In the genomic region with DNA sequence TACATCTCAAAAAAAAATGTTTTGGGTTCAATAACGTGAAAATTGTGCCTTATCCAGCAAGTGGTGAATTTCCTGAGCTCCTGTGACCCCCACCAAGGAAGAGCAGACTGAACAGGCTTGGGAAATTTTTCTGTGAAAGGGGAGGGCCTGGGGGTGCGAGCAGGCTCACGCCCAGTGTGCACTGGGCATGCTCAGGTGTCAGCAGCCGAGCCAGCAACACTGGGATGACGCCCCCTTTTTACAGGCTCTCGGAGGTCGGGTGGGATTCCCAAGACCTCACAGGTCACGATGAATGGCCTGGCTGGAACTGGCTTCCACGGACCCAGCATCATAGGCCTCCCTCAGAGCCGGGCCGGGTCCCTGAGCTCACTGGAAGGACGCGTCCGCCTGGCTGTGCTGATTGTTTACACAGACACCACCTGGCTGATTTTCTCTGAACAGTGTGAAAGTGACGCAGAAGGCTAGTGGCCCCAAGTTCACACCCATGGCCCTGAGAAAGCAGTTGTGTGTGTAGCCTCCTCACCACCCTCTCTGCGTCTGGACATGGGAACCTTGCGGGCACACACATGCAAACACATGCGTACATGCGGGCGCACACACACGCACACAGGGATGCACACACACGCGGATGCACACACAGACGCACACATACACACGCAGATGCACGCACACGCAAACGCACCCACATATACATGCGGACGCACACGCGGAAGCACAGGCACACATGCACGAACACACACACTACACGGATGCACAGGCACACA, we compare ENCODE assay signal across 1 cellular context.
TF ChIP-seq lines count a peak whose summit lies in the region.

No MANE protein-coding gene starts in this region.

TF ChIP-seq in HepG2, 621 proteins besides CTCF, POLR2A, EP300 and RAD21 (continued from another document):
- TF ChIP-seq, protein P1, sequence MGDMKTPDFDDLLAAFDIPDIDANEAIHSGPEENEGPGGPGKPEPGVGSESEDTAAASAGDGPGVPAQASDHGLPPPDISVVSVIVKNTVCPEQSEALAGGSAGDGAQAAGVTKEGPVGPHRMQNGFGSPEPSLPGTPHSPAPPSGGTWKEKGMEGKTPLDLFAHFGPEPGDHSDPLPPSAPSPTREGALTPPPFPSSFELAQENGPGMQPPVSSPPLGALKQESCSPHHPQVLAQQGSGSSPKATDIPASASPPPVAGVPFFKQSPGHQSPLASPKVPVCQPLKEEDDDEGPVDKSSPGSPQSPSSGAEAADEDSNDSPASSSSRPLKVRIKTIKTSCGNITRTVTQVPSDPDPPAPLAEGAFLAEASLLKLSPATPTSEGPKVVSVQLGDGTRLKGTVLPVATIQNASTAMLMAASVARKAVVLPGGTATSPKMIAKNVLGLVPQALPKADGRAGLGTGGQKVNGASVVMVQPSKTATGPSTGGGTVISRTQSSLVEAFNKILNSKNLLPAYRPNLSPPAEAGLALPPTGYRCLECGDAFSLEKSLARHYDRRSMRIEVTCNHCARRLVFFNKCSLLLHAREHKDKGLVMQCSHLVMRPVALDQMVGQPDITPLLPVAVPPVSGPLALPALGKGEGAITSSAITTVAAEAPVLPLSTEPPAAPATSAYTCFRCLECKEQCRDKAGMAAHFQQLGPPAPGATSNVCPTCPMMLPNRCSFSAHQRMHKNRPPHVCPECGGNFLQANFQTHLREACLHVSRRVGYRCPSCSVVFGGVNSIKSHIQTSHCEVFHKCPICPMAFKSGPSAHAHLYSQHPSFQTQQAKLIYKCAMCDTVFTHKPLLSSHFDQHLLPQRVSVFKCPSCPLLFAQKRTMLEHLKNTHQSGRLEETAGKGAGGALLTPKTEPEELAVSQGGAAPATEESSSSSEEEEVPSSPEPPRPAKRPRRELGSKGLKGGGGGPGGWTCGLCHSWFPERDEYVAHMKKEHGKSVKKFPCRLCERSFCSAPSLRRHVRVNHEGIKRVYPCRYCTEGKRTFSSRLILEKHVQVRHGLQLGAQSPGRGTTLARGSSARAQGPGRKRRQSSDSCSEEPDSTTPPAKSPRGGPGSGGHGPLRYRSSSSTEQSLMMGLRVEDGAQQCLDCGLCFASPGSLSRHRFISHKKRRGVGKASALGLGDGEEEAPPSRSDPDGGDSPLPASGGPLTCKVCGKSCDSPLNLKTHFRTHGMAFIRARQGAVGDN (CRISPR knock-in tag; IDR thresholded peaks at IDR 0.05), result peak; percentile 53; the same call in 1 of the 2 replicates
- peak; percentile 27; the same call in 1 of the 2 replicates for TF ChIP-seq ZZZ3 (CRISPR knock-in tag; IDR thresholded peaks at IDR 0.05; ENCODE audit: borderline replicate concordance)
- peak; percentile 29; the same call in 1 of the 2 replicates for TF ChIP-seq ZNF598 (CRISPR knock-in tag; IDR thresholded peaks at IDR 0.05; ENCODE audit: borderline replicate concordance)
- peak; percentile 51; the same call in 1 of the 2 replicates for TF ChIP-seq KDM2A (CRISPR knock-in tag; IDR thresholded peaks at IDR 0.05; ENCODE audit: borderline replicate concordance, low read depth)
- 0 out of 2 replicates have a peak, but pooled peaks have one; percentile 41 for TF ChIP-seq HOXA9 (CRISPR knock-in tag; IDR thresholded peaks at IDR 0.05; ENCODE audit: borderline replicate concordance)
- TF ChIP-seq ZNF883 (CRISPR knock-in tag; IDR thresholded peaks at IDR 0.05; ENCODE audit: not compliant biosample characterization), result peak; percentile 40
- TF ChIP-seq ZSCAN21 (CRISPR knock-in tag; IDR thresholded peaks at IDR 0.05; ENCODE audit: borderline replicate concordance), result peak; percentile 58; the same call in 1 of the 2 replicates
- TF ChIP-seq ZBTB38 (CRISPR knock-in tag; IDR thresholded peaks at IDR 0.05), result peak; percentile 55; the same call in 1 of the 2 replicates
- peak; percentile 68; the same call in 1 of the 2 replicates for TF ChIP-seq SAFB2 (CRISPR knock-in tag; IDR thresholded peaks at IDR 0.05; ENCODE audit: borderline replicate concordance, low read depth)
- TF ChIP-seq, protein P2, sequence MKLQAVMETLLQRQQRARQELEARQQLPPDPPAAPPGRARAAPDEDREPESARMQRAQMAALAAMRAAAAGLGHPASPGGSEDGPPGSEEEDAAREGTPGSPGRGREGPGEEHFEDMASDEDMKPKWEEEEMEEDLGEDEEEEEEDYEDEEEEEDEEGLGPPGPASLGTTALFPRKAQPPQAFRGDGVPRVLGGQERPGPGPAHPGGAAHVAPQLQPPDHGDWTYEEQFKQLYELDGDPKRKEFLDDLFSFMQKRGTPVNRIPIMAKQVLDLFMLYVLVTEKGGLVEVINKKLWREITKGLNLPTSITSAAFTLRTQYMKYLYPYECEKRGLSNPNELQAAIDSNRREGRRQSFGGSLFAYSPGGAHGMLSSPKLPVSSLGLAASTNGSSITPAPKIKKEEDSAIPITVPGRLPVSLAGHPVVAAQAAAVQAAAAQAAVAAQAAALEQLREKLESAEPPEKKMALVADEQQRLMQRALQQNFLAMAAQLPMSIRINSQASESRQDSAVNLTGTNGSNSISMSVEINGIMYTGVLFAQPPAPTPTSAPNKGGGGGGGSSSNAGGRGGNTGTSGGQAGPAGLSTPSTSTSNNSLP (IDR thresholded peaks at IDR 0.05; ENCODE audit: low read depth, low read length), result no peak
- TF ChIP-seq, protein P3, sequence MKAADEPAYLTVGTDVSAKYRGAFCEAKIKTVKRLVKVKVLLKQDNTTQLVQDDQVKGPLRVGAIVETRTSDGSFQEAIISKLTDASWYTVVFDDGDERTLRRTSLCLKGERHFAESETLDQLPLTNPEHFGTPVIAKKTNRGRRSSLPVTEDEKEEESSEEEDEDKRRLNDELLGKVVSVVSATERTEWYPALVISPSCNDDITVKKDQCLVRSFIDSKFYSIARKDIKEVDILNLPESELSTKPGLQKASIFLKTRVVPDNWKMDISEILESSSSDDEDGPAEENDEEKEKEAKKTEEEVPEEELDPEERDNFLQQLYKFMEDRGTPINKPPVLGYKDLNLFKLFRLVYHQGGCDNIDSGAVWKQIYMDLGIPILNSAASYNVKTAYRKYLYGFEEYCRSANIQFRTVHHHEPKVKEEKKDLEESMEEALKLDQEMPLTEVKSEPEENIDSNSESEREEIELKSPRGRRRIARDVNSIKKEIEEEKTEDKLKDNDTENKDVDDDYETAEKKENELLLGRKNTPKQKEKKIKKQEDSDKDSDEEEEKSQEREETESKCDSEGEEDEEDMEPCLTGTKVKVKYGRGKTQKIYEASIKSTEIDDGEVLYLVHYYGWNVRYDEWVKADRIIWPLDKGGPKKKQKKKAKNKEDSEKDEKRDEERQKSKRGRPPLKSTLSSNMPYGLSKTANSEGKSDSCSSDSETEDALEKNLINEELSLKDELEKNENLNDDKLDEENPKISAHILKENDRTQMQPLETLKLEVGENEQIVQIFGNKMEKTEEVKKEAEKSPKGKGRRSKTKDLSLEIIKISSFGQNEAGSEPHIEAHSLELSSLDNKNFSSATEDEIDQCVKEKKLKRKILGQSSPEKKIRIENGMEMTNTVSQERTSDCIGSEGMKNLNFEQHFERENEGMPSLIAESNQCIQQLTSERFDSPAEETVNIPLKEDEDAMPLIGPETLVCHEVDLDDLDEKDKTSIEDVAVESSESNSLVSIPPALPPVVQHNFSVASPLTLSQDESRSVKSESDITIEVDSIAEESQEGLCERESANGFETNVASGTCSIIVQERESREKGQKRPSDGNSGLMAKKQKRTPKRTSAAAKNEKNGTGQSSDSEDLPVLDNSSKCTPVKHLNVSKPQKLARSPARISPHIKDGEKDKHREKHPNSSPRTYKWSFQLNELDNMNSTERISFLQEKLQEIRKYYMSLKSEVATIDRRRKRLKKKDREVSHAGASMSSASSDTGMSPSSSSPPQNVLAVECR (CRISPR knock-in tag; IDR thresholded peaks at IDR 0.05; ENCODE audit: borderline replicate concordance), result 0 out of 2 replicates have a peak, but pooled peaks have one; percentile 7
- peak; percentile 29; the same call in 1 of the 2 replicates for TF ChIP-seq ZBTB7A (CRISPR knock-in tag; IDR thresholded peaks at IDR 0.05)
- peak; percentile 9 for TF ChIP-seq TEAD3 (CRISPR knock-in tag; optimal IDR thresholded peaks at IDR 0.05; ENCODE audit: borderline replicate concordance)
- TF ChIP-seq ZNF253 (CRISPR knock-in tag; IDR thresholded peaks at IDR 0.05; ENCODE audit: borderline replicate concordance), result 0 out of 2 replicates have a peak, but pooled peaks have one; percentile 46
- TF ChIP-seq, protein P4, sequence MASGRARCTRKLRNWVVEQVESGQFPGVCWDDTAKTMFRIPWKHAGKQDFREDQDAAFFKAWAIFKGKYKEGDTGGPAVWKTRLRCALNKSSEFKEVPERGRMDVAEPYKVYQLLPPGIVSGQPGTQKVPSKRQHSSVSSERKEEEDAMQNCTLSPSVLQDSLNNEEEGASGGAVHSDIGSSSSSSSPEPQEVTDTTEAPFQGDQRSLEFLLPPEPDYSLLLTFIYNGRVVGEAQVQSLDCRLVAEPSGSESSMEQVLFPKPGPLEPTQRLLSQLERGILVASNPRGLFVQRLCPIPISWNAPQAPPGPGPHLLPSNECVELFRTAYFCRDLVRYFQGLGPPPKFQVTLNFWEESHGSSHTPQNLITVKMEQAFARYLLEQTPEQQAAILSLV (CRISPR knock-in tag; IDR thresholded peaks at IDR 0.05; ENCODE audit: borderline replicate concordance), result 0 out of 2 replicates have a peak, but pooled peaks have one; percentile 36
- peak; percentile 18 for TF ChIP-seq RBM22 (optimal IDR thresholded peaks at IDR 0.05; ENCODE audit: low read length)
- TF ChIP-seq PITX1 (CRISPR knock-in tag; IDR thresholded peaks at IDR 0.05), result no peak
- TF ChIP-seq, protein P5, sequence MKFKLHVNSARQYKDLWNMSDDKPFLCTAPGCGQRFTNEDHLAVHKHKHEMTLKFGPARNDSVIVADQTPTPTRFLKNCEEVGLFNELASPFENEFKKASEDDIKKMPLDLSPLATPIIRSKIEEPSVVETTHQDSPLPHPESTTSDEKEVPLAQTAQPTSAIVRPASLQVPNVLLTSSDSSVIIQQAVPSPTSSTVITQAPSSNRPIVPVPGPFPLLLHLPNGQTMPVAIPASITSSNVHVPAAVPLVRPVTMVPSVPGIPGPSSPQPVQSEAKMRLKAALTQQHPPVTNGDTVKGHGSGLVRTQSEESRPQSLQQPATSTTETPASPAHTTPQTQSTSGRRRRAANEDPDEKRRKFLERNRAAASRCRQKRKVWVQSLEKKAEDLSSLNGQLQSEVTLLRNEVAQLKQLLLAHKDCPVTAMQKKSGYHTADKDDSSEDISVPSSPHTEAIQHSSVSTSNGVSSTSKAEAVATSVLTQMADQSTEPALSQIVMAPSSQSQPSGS (CRISPR knock-in tag; IDR thresholded peaks at IDR 0.05), result no peak
